26 cellular contexts compared by ENCODE assay signal in genomic region chr10:132644544-132645530, GRCh38.
DNase-seq lines count a peak whose midpoint lies in the region; ATAC-seq and TF ChIP-seq lines count a peak whose summit lies in the region.
"Had no signal": no experiment of that assay in that cellular context is flagged by ENCODE, and none has a peak within 500 bp of the region (broad histone marks: within the 10 kb centered on the region; RNA-seq: fewer than 3 reads in every experiment).

No MANE protein-coding gene starts in this region.

- H3K36me3 Mint-ChIP-seq in glutamatergic neuron (ENCODE audit: unreplicated experiment) (peaks cover 15% of the 10 kb centered on the region), type B pancreatic cell (peaks cover 5% of the 10 kb centered on the region)
- H3K36me3 Mint-ChIP-seq: natural killer cell had no signal

- H3K4ac ChIP-seq in mesendoderm (ENCODE audit: low read depth, low read length) = no peak overlapping the region

- no peak overlapping the region for H4K8ac ChIP-seq in mesendoderm (ENCODE audit: low read depth, low read length)

- H3K27ac Mint-ChIP-seq in glutamatergic neuron (ENCODE audit: unreplicated experiment) (peak overlapping the region; percentile 25), type B pancreatic cell (no peak overlapping the region)
- H3K27ac Mint-ChIP-seq: activated naive CD4-positive, alpha-beta T cell treated with anti-CD3 and anti-CD28 coated beads, Interleukin-2, amount 50 U/mL, for 24 hours; natural killer cell; stimulated activated effector memory CD8-positive, alpha-beta T cell treated with anti-CD3 and anti-CD28 coated beads, Interleukin-12 subunit alpha, Interleukin-12 subunit beta, amount 100 ng/mL, for 72 hours; T-cell had no signal

- H3K27ac ChIP-seq in BLaER1 (no peak overlapping the region), RWPE2 (ENCODE audit: poor library complexity, severe bottlenecking) (no peak overlapping the region), mesendoderm (ENCODE audit: low read depth, low read length) (no peak overlapping the region)
- H3K27ac ChIP-seq: parathyroid adenoma, SJCRH30 had no signal

- peaks cover 30% of the 10 kb centered on the region for H3K27me3 ChIP-seq in BLaER1
- H3K27me3 ChIP-seq in RWPE2 (ENCODE audit: insufficient read depth, poor library complexity, severe bottlenecking) = no peaks in the 10 kb centered on the region
- no peaks in the 10 kb centered on the region for H3K27me3 ChIP-seq in mesendoderm (ENCODE audit: insufficient read depth, low read length, poor library complexity)
- H3K27me3 ChIP-seq: SJCRH30 had no signal

- peak overlapping the region; percentile 63 for H3K4me2 ChIP-seq in BLaER1
- no peak overlapping the region for H3K4me2 ChIP-seq in mesendoderm (ENCODE audit: low read length)

- no peak overlapping the region for H2AK5ac ChIP-seq in mesendoderm (ENCODE audit: low read length)

- H3K4me3 ChIP-seq in BLaER1 (no peak overlapping the region), RWPE2 (ENCODE audit: severe bottlenecking) (no peak overlapping the region), mesendoderm (ENCODE audit: low read length) (no peak overlapping the region)
- H3K4me3 ChIP-seq: HAP-1, SJCRH30 had no signal

- H3K27me3 Mint-ChIP-seq in glutamatergic neuron (ENCODE audit: unreplicated experiment) = peaks cover 5% of the 10 kb centered on the region
- H3K27me3 Mint-ChIP-seq in type B pancreatic cell = no peaks in the 10 kb centered on the region
- H3K27me3 Mint-ChIP-seq: activated naive CD4-positive, alpha-beta T cell treated with anti-CD3 and anti-CD28 coated beads, Interleukin-2, amount 50 U/mL, for 24 hours; IgD-negative memory B cell; T-cell had no signal

- WGBS in mesendoderm (ENCODE audit: extremely low coverage, insufficient coverage, low lambda C conversion rate) = no CpG with 5 or more reads among the region's 44 CpGs

- ATAC-seq in RWPE2 (ENCODE audit: low read depth) (no peak), sciatic nerve (peak; percentile 7), HG03095 (IDR thresholded peaks at IDR 0.05; ENCODE audit: unreplicated experiment) (no peak), HG03175 (IDR thresholded peaks at IDR 0.05; ENCODE audit: unreplicated experiment) (no peak)
- ATAC-seq: natural killer cell; PC-3; stimulated activated effector memory CD8-positive, alpha-beta T cell treated with anti-CD3 and anti-CD28 coated beads, Interleukin-12 subunit alpha, Interleukin-12 subunit beta, amount 100 ng/mL, for 72 hours; T-cell had no signal

- H3K4me1 Mint-ChIP-seq in glutamatergic neuron (ENCODE audit: low read depth, unreplicated experiment) (peaks cover 33% of the 10 kb centered on the region), type B pancreatic cell (ENCODE audit: unreplicated experiment) (peaks cover 17% of the 10 kb centered on the region)
- H3K4me1 Mint-ChIP-seq: CD14-positive monocyte, natural killer cell had no signal

- H3K4me3 Mint-ChIP-seq in glutamatergic neuron (ENCODE audit: unreplicated experiment) (no peak overlapping the region), type B pancreatic cell (no peak overlapping the region)
- H3K4me3 Mint-ChIP-seq: activated naive CD4-positive, alpha-beta T cell treated with anti-CD3 and anti-CD28 coated beads, Interleukin-2, amount 50 U/mL, for 24 hours; CD14-positive monocyte; IgD-negative memory B cell; natural killer cell; stimulated activated effector memory CD8-positive, alpha-beta T cell treated with anti-CD3 and anti-CD28 coated beads, Interleukin-12 subunit alpha, Interleukin-12 subunit beta, amount 100 ng/mL, for 72 hours; T-cell had no signal

- H2BK15ac ChIP-seq in mesendoderm (replicated peaks; ENCODE audit: low read depth) = no peak overlapping the region

- peaks cover 2% of the 10 kb centered on the region for H3K9me3 Mint-ChIP-seq in glutamatergic neuron (ENCODE audit: unreplicated experiment)
- no peaks in the 10 kb centered on the region for H3K9me3 Mint-ChIP-seq in type B pancreatic cell
- H3K9me3 Mint-ChIP-seq: activated naive CD4-positive, alpha-beta T cell treated with anti-CD3 and anti-CD28 coated beads, Interleukin-2, amount 50 U/mL, for 24 hours; natural killer cell; stimulated activated effector memory CD8-positive, alpha-beta T cell treated with anti-CD3 and anti-CD28 coated beads, Interleukin-12 subunit alpha, Interleukin-12 subunit beta, amount 100 ng/mL, for 72 hours; T-cell had no signal

- no peak overlapping the region for H3K23ac ChIP-seq in mesendoderm (ENCODE audit: low read length)

- H3K9ac ChIP-seq in BLaER1 (no peak overlapping the region), mesendoderm (ENCODE audit: low read length) (no peak overlapping the region)
- H3K9ac ChIP-seq: parathyroid adenoma had no signal

- no peaks in the 10 kb centered on the region for H3K79me1 ChIP-seq in mesendoderm (ENCODE audit: low read length)

- no peak overlapping the region for H4K5ac ChIP-seq in mesendoderm (ENCODE audit: low read length)

- H3K4me1 ChIP-seq in BLaER1 = peaks cover 61% of the 10 kb centered on the region
- no peaks in the 10 kb centered on the region for H3K4me1 ChIP-seq in RWPE2 (ENCODE audit: insufficient read depth, poor library complexity, severe bottlenecking)
- no peaks in the 10 kb centered on the region for H3K4me1 ChIP-seq in mesendoderm (ENCODE audit: control insufficient read depth, low read depth, low read length)
- H3K4me1 ChIP-seq: parathyroid adenoma, SJCRH30 had no signal

- H3K56ac ChIP-seq in mesendoderm (ENCODE audit: low read length) = no peak overlapping the region

- no peak for TF ChIP-seq CTCF in RWPE2 (IDR thresholded peaks at IDR 0.05; ENCODE audit: poor library complexity, severe bottlenecking)
- TF ChIP-seq CTCF in glutamatergic neuron (IDR thresholded peaks at IDR 0.05; ENCODE audit: partially characterized antibody, unreplicated experiment) = no peak
- no peak for TF ChIP-seq CTCF in type B pancreatic cell (conservative IDR thresholded peaks at IDR 0.05)

- no peak overlapping the region for H3K18ac ChIP-seq in mesendoderm (ENCODE audit: low read length)

- H3K36me3 ChIP-seq in BLaER1 = peaks cover 24% of the 10 kb centered on the region; the same call in 1 of the 2 replicates
- no peaks in the 10 kb centered on the region for H3K36me3 ChIP-seq in RWPE2 (ENCODE audit: low read depth)
- H3K36me3 ChIP-seq in mesendoderm (ENCODE audit: control insufficient read depth, insufficient read depth, low read length) = no peaks in the 10 kb centered on the region
- H3K36me3 ChIP-seq: HAP-1, SJCRH30 had no signal

- peaks cover 8% of the 10 kb centered on the region for H3K9me3 ChIP-seq in BLaER1
- no peaks in the 10 kb centered on the region for H3K9me3 ChIP-seq in RWPE2 (ENCODE audit: severe bottlenecking)
- H3K9me3 ChIP-seq: HAP-1, SJCRH30 had no signal

- intact Hi-C loops in sciatic nerve (cut with DNase I) = loop anchor here (10.0 kb wide), 1 partner anchor 260 kb away; no protein-coding TSS in a partner anchor

- DNase-seq in RWPE2 (ENCODE audit: low spot score) (peak; percentile 55), glutamatergic neuron (peak; percentile 13), sciatic nerve (ENCODE audit: low spot score) (peak; percentile 60), type B pancreatic cell (ENCODE audit: extremely low spot score, unreplicated experiment) (no peak), mesendoderm (no peak)
- DNase-seq: activated CD4-positive, alpha-beta T cell treated with anti-CD3 and anti-CD28 coated beads for 48 hours; effector CD8-positive, alpha-beta T cell; left cardiac atrium; midbrain; natural killer cell; NCI-H1105 treated with DMSO at 0.1 percent for 48 hours; NCI-H2029 treated with DMSO at 0.1 percent for 48 hours; NCI-H345; PC-3; stimulated activated CD4-positive, alpha-beta T cell treated with anti-CD3 and anti-CD28 coated beads, Interleukin-1b, Interleukin-23, amount 100 ng/mL, for 48 hours; T-cell had no signal

- H2BK5ac ChIP-seq in mesendoderm (ENCODE audit: low read length) = no peak overlapping the region

- peaks cover 99% of the 10 kb centered on the region for H4K20me1 ChIP-seq in BLaER1

- no peaks in the 10 kb centered on the region for H3K79me2 ChIP-seq in mesendoderm (ENCODE audit: control insufficient read depth, insufficient read depth, low read length)

- no peak overlapping the region for H2BK120ac ChIP-seq in mesendoderm (ENCODE audit: low read depth, low read length)

Comparison
In these comparisons a context has a peak if more than half of its experiments do, and no peak if none do; other contexts are left out.
1. DNase-seq: peak in RWPE2 (single experiment), glutamatergic neuron (single experiment) and sciatic nerve (single experiment); none in type B pancreatic cell (single experiment) and mesendoderm (single experiment).